ENCODE assay signal across 18 cellular contexts in the genomic region with DNA sequence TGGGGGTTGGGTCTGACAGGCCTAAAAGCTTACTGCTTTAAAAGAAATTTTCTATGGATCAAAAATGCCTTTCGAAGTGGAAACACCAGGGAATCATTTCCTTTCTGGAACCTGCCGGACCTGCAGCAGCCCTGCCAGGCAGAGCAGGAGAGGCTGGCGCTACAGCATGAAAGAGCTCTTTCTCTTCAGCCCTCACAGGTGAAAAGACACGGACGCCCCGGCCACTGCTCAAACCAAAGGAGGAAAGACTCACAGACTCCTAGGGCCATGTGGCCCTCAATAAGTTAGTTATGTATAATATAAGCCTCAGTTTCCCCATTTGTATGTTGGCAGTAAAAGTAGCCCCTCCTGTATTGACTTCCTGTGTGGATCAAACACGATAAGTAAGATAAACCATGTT. TPM values are rescaled to one million over a fixed set of nuclear protein-coding genes. Genes with fewer than 3 reads are reported as not detected.
A peak's percentile ranks its signal among the peaks of the same experiment; 100 is the strongest.
DNase-seq lines count a peak whose midpoint lies in the region; ATAC-seq and TF ChIP-seq lines count a peak whose summit lies in the region.
"Had no signal": no experiment of that assay in that cellular context is flagged by ENCODE, and none has a peak within 500 bp of the region (broad histone marks: within the 10 kb centered on the region; RNA-seq: fewer than 3 reads in every experiment).

No MANE protein-coding gene starts in this region.

- no peaks in the 10 kb centered on the region for H3K27me3 Mint-ChIP-seq in CD4-positive, alpha-beta T cell
- H3K27me3 Mint-ChIP-seq in naive thymus-derived CD8-positive, alpha-beta T cell: no peaks in the 10 kb centered on the region

- H3K4me1 ChIP-seq in RWPE2 (ENCODE audit: insufficient read depth, poor library complexity, severe bottlenecking) (peaks cover 34% of the 10 kb centered on the region), OCI-LY7 (ENCODE audit: insufficient read depth, low read length, poor library complexity, severe bottlenecking) (no peaks in the 10 kb centered on the region)

- TF ChIP-seq CTCF in CD4-positive, alpha-beta T cell (IDR thresholded peaks at IDR 0.05): no peak
- TF ChIP-seq CTCF in RWPE2 (IDR thresholded peaks at IDR 0.05; ENCODE audit: poor library complexity, severe bottlenecking) (no peak), coronary artery (IDR thresholded peaks at IDR 0.05) (no peak), OCI-LY7 (conservative IDR thresholded peaks at IDR 0.05; ENCODE audit: low read length) (no peak)

- ATAC-seq in CD4-positive, alpha-beta T cell (ENCODE audit: poor library complexity): no peak
- ATAC-seq in RWPE2 (ENCODE audit: low read depth) (no peak), GM18511 (IDR thresholded peaks at IDR 0.05; ENCODE audit: unreplicated experiment) (no peak), HG03135 (IDR thresholded peaks at IDR 0.05; ENCODE audit: unreplicated experiment) (no peak)
- no peak for ATAC-seq in naive thymus-derived CD8-positive, alpha-beta T cell

- peak overlapping the region; percentile 96 for H3K27ac Mint-ChIP-seq in CD4-positive, alpha-beta T cell
- H3K27ac Mint-ChIP-seq in naive thymus-derived CD8-positive, alpha-beta T cell: peak overlapping the region in 9 of 10 donors; percentile 12 to 100 (median 84)
- H3K27ac Mint-ChIP-seq: H9 had no signal

- H3K9me2 ChIP-seq in OCI-LY7 (ENCODE audit: insufficient read depth, low read length): no peaks in the 10 kb centered on the region

- CTCF ChIA-PET in CD4-positive, alpha-beta T cell (lab: Charles Lee): interaction anchor here (1.2 to 7.3 kb wide), 2 partner anchors 12 to 33 kb away, joined by 3 to 47 read pairs; no protein-coding TSS in a partner anchor
- CTCF ChIA-PET in OCI-LY7 (lab: Charles Lee; ENCODE audit: unreplicated experiment): no interaction called here

- H3K4me3 Mint-ChIP-seq in CD4-positive, alpha-beta T cell: peak overlapping the region; percentile 38
- peak overlapping the region in 8 of 10 donors; percentile 9 to 99 (median 64) for H3K4me3 Mint-ChIP-seq in naive thymus-derived CD8-positive, alpha-beta T cell
- H3K4me3 Mint-ChIP-seq: H9 had no signal

- peaks cover 79% of the 10 kb centered on the region for H3K36me3 Mint-ChIP-seq in CD4-positive, alpha-beta T cell (ENCODE audit: low read depth)
- H3K36me3 Mint-ChIP-seq in naive thymus-derived CD8-positive, alpha-beta T cell: peaks cover 0 to 57% (median 9%) of the 10 kb centered on the region in 3 donors

- peaks cover 89% of the 10 kb centered on the region for H3K4me1 Mint-ChIP-seq in CD4-positive, alpha-beta T cell (ENCODE audit: low read depth)
- peaks cover 43 to 86% (median 84%) of the 10 kb centered on the region in 4 donors for H3K4me1 Mint-ChIP-seq in naive thymus-derived CD8-positive, alpha-beta T cell

- H3K4me3 ChIP-seq in RWPE2 (ENCODE audit: severe bottlenecking) (no peak overlapping the region), coronary artery (no peak overlapping the region), OCI-LY7 (ENCODE audit: low read depth, low read length, poor library complexity, severe bottlenecking) (no peak overlapping the region)

- H3K9me3 Mint-ChIP-seq in CD4-positive, alpha-beta T cell: no peaks in the 10 kb centered on the region
- no peaks in the 10 kb centered on the region for H3K9me3 Mint-ChIP-seq in naive thymus-derived CD8-positive, alpha-beta T cell
- H3K9me3 Mint-ChIP-seq: H9 had no signal

- no peak overlapping the region for H3K4me2 ChIP-seq in OCI-LY7 (ENCODE audit: low read length)

- no TSS peak for BruUV-seq in OCI-LY7 (replicated peaks; lab: Mats Ljungman, UMichigan)

- H2AFZ ChIP-seq in OCI-LY7 (ENCODE audit: low read length): no peak overlapping the region

- no peaks in the 10 kb centered on the region for H3K79me2 ChIP-seq in OCI-LY7 (ENCODE audit: insufficient read depth, low read depth, low read length)

- intact Hi-C loops in CD4-positive, alpha-beta T cell (cut with DNase I, micrococcal nuclease): no loop called here
- intact Hi-C loops in OCI-LY7 (cut with micrococcal nuclease; ENCODE audit: unreplicated experiment): no loop called here

- H4K20me1 ChIP-seq in OCI-LY7 (ENCODE audit: insufficient read depth, low read length): no peaks in the 10 kb centered on the region

- H3K36me3 ChIP-seq in RWPE2 (ENCODE audit: low read depth) (no peaks in the 10 kb centered on the region), OCI-LY7 (ENCODE audit: insufficient read depth, low read length) (no peaks in the 10 kb centered on the region)

- no peaks in the 10 kb centered on the region for H3K9me3 ChIP-seq in CD4-positive, alpha-beta T cell (ENCODE audit: control insufficient read depth, low read length)
- H3K9me3 ChIP-seq in RWPE2 (ENCODE audit: severe bottlenecking): no peaks in the 10 kb centered on the region
- no peaks in the 10 kb centered on the region for H3K9me3 ChIP-seq in OCI-LY7 (ENCODE audit: low read length)

- no peak for DNase-seq in CD4-positive, alpha-beta T cell
- DNase-seq in RWPE2 (ENCODE audit: low spot score) (no peak), coronary artery (ENCODE audit: low spot score) (peak; percentile 28), OCI-LY7 (ENCODE audit: low spot score) (no peak)
- no peak for DNase-seq in naive thymus-derived CD8-positive, alpha-beta T cell
- DNase-seq: H9, IMR-90, Karpas-422, NCI-H1105, NCI-H1694 treated with DMSO at 0.1 percent for 48 hours, NCI-H2107, NCI-H2227 treated with DMSO at 0.1 percent for 48 hours, NCI-H524 treated with DMSO at 0.1 percent for 48 hours, SHP77 had no signal

- POLR2A ChIA-PET in CD4-positive, alpha-beta T cell (lab: Charles Lee): interaction anchor here (0.6 to 9.6 kb wide), 5 partner anchors 11 to 86 kb away, joined by 3 to 259 read pairs (median 6); no protein-coding TSS in a partner anchor
- POLR2A ChIA-PET in naive thymus-derived CD8-positive, alpha-beta T cell (lab: Charles Lee): interaction anchor here (0.8 to 4.6 kb wide), 4 partner anchors 7 to 80 kb away, joined by 3 to 35 read pairs (median 8); a partner anchor contains a TSS
- POLR2A ChIA-PET in OCI-LY7 (lab: Charles Lee): no interaction called here

- no peaks in the 10 kb centered on the region for H3K27me3 ChIP-seq in CD4-positive, alpha-beta T cell (ENCODE audit: control insufficient read depth, insufficient read depth, low read length)
- no peaks in the 10 kb centered on the region for H3K27me3 ChIP-seq in RWPE2 (ENCODE audit: insufficient read depth, poor library complexity, severe bottlenecking)

- no peak overlapping the region for H3K27ac ChIP-seq in CD4-positive, alpha-beta T cell (ENCODE audit: low read depth, low read length)
- H3K27ac ChIP-seq in RWPE2 (ENCODE audit: poor library complexity, severe bottlenecking): peak overlapping the region; percentile 7
- no peak overlapping the region for H3K27ac ChIP-seq in coronary artery
- no peak overlapping the region for H3K27ac ChIP-seq in OCI-LY7 (ENCODE audit: low read depth, low read length, poor library complexity, severe bottlenecking)
- H3K27ac ChIP-seq: C4-2B had no signal

RNA-seq across cellular contexts. Expression of a gene that starts 8.3 kb away (rescaled TPM):
- 10 to 100 TPM; 44.1 to 47.8 TPM for total RNA-seq in CD4-positive, alpha-beta T cell
- 10 to 100 TPM; 80.9 to 81.5 TPM for total RNA-seq in naive thymus-derived CD8-positive, alpha-beta T cell
- 100 to 1,000 TPM in 1 of 3 donors, 10 to 100 TPM in 2; 56.4 to 119 (median 68.6) TPM for polyA plus RNA-seq in naive thymus-derived CD8-positive, alpha-beta T cell
- 0.77 and 1.5 TPM in 2 replicates for total RNA-seq in OCI-LY7 (2014; rRNA removed; shearing (Covaris generic))
- 1.7 and 3.0 TPM in 2 replicates for total RNA-seq in OCI-LY7 (2022)
- total RNA-seq: A673, H9, IMR-90 had no signal
- polyA plus RNA-seq: IMR-90 had no signal

Comparison
In these comparisons a context has a peak if more than half of its experiments do, and no peak if none do; other contexts are left out.
1. RNA of a gene that starts 8.3 kb away (total RNA-seq): 80.9 to 81.5 TPM in naive thymus-derived CD8-positive, alpha-beta T cell and 44.1 to 47.8 TPM in CD4-positive, alpha-beta T cell; 0.77 to 3.0 TPM in OCI-LY7; every median in the first group is over 10 times any median in the second.